21 cellular contexts compared by ENCODE assay signal in the genomic region with DNA sequence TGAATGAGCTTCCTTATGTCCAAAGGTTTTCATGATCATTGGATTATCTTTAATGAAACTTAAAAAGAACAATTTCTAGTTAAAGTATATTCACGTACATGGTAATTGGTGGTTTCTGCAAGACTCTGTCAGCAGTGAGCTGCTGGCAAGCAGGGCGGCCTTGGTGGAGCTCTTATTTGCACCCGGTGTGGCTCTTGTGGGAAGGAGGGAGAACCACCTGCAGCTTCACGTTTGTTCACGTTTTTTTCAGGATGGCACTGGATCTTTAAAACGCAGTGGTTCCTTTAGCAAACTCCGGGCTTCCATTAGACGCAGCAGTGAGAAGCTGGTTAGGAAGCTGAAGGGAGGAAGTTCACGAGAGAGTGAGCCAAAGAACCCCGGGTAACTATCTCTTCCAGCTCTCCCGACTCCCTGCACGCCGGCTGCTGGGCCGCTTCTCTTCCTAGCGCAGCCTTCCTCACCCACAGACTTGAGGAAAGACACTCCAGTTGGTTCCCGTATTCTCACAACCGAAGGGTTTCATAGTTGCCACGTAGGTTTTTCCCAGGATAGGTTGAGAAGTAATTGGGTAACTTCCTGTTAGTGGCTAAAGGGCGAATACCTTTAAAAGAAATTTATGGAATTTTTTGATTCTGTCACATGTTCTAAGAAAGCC. TPM values are rescaled to one million over a fixed set of nuclear protein-coding genes. Genes with fewer than 3 reads are reported as not detected.
DNase-seq lines count a peak whose midpoint lies in the region; ATAC-seq and TF ChIP-seq lines count a peak whose summit lies in the region.
"Had no signal": no experiment of that assay in that cellular context is flagged by ENCODE, and none has a peak within 500 bp of the region (broad histone marks: within the 10 kb centered on the region; RNA-seq: fewer than 3 reads in every experiment).

No MANE protein-coding gene starts in this region.

- no peak overlapping the region for H3K9ac ChIP-seq in mesenchymal stem cell (ENCODE audit: low read length)
- H3K9ac ChIP-seq: KMS-11 had no signal

- peaks cover 33% of the 10 kb centered on the region for H3K79me1 ChIP-seq in mesenchymal stem cell (replicated peaks; ENCODE audit: low read length, poor library complexity, severe bottlenecking)

- no peak for TF ChIP-seq CTCF in choroid plexus epithelial cell (conservative IDR thresholded peaks at IDR 0.05; ENCODE audit: low read depth, low read length)

- intact Hi-C loops in right cardiac atrium (cut with DNase I) (no loop called here), left ventricle myocardium superior (cut with micrococcal nuclease) (no loop called here), aorta (cut with DNase I) (no loop called here)

- H4K91ac ChIP-seq in mesenchymal stem cell (ENCODE audit: low read length) = no peak overlapping the region

- no peak overlapping the region for H2AK5ac ChIP-seq in mesenchymal stem cell (ENCODE audit: low read length, severe bottlenecking)

- no peak for DNase-seq in right cardiac atrium
- no peak for DNase-seq in left ventricle myocardium superior
- peak; percentile 87 for DNase-seq in choroid plexus epithelial cell (ENCODE audit: low read depth)
- DNase-seq in mesenchymal stem cell = peak; percentile 32
- peak; percentile 9 to 30 for DNase-seq in aorta
- DNase-seq in ACHN = no peak
- no peak for DNase-seq in cerebellum (ENCODE audit: low spot score)
- DNase-seq: activated CD4-positive, alpha-beta T cell treated with anti-CD3 and anti-CD28 coated beads for 4 hours; GF-D8; MV-4-11; NCI-H187; NCI-H2227 treated with DMSO at 0.1 percent for 48 hours; NCI-H82; retina; SIG-M5; stimulated activated CD4-positive, alpha-beta T cell treated with anti-CD3 and anti-CD28 coated beads, Interleukin-15, amount 100 ng/mL, for 24 hours; T-helper 1 cell had no signal

- no peak overlapping the region for H3K4ac ChIP-seq in mesenchymal stem cell (ENCODE audit: low read depth in 1 of 2, low read length in 2 of 2)

- no peak overlapping the region for H2BK15ac ChIP-seq in mesenchymal stem cell (ENCODE audit: low read depth, poor library complexity, severe bottlenecking)

- WGBS in right cardiac atrium = 51% methylated on average over 19 of the region's 19 CpGs
- 91% methylated on average over 19 of the region's 19 CpGs for WGBS in mesenchymal stem cell
- WGBS in aorta, 2 donors = 57 to 61% methylated on average over 19 of the region's 19 CpGs

- H3K27me3 ChIP-seq in right cardiac atrium (ENCODE audit: control insufficient read depth, insufficient read depth) = no peaks in the 10 kb centered on the region
- H3K27me3 ChIP-seq in mesenchymal stem cell (ENCODE audit: control insufficient read depth in 1 of 2, insufficient read depth in 1 of 2, low read length in 2 of 2) = no peaks in the 10 kb centered on the region
- H3K27me3 ChIP-seq in aorta (ENCODE audit: control insufficient read depth in 1 of 2, insufficient read depth in 2 of 2, low read length in 1 of 2) = no peaks in the 10 kb centered on the region
- H3K27me3 ChIP-seq: cardiac muscle cell, suprapubic skin had no signal

- H2BK120ac ChIP-seq in mesenchymal stem cell (ENCODE audit: low read depth, low read length) = no peak overlapping the region

- no peak overlapping the region for H3K4me2 ChIP-seq in mesenchymal stem cell (ENCODE audit: low read length, poor library complexity, severe bottlenecking)
- H3K4me2 ChIP-seq: KMS-11 had no signal

- no peak overlapping the region for H3K14ac ChIP-seq in mesenchymal stem cell (ENCODE audit: low read length in 2 of 2)

- H2BK5ac ChIP-seq in mesenchymal stem cell (ENCODE audit: low read depth, low read length, poor library complexity, severe bottlenecking) = no peak overlapping the region

- H3K9me3 ChIP-seq in right cardiac atrium (ENCODE audit: control insufficient read depth, low read length) = no peaks in the 10 kb centered on the region
- H3K9me3 ChIP-seq in mesenchymal stem cell (ENCODE audit: control insufficient read depth, low read length) = no peaks in the 10 kb centered on the region
- H3K9me3 ChIP-seq in aorta (ENCODE audit: control insufficient read depth, low read length) = no peaks in the 10 kb centered on the region
- H3K9me3 ChIP-seq: suprapubic skin had no signal

- H3K36me3 ChIP-seq in mesenchymal stem cell (ENCODE audit: control insufficient read depth in 1 of 2, insufficient read depth in 2 of 2, low read depth in 1 of 2, low read length in 2 of 2) (peaks cover 67 to 89% of the 10 kb centered on the region in 2 experiments), aorta (ENCODE audit: control insufficient read depth in 1 of 2, insufficient read depth in 2 of 2, low read length in 1 of 2) (peaks cover 0 to 7% of the 10 kb centered on the region in 2 donors)

- H3K27ac ChIP-seq in right cardiac atrium (ENCODE audit: low read length) (peak overlapping the region; percentile 45), mesenchymal stem cell (ENCODE audit: low read length, poor library complexity, severe bottlenecking) (no peak overlapping the region), aorta (ENCODE audit: low read depth in 1 of 2, low read length in 2 of 2) (peak overlapping the region in 1 of 2 donors; percentile 22)
- H3K27ac ChIP-seq: cardiac muscle cell, KMS-11, suprapubic skin had no signal

- ATAC-seq in right cardiac atrium = peak in 1 of 2 donors; percentile 14
- no peak for ATAC-seq in left ventricle myocardium superior
- no peak for ATAC-seq in aorta (ENCODE audit: low FRiP score)
- no peak for ATAC-seq in HG02588 (IDR thresholded peaks at IDR 0.05; ENCODE audit: unreplicated experiment)

- H4K8ac ChIP-seq in mesenchymal stem cell (ENCODE audit: low read length) = no peak overlapping the region

- H3K18ac ChIP-seq in mesenchymal stem cell (ENCODE audit: low read depth in 1 of 2, low read length in 2 of 2) = no peak overlapping the region

- no peak overlapping the region for H2AFZ ChIP-seq in mesenchymal stem cell (ENCODE audit: low read depth, low read length)

- no peak overlapping the region for H2BK12ac ChIP-seq in mesenchymal stem cell (ENCODE audit: low read length in 2 of 2)

- H3K23ac ChIP-seq in mesenchymal stem cell (ENCODE audit: low read length in 2 of 2) = no peak overlapping the region

- in situ Hi-C loops in ACHN (cut with HindIII; ENCODE audit: low pct_ligation_motif_present, low pct_unique_long_range_greater_than_20kb, low sequenced_read_pairs) = no loop called here

- peaks cover 3% of the 10 kb centered on the region for H3K4me1 ChIP-seq in right cardiac atrium (ENCODE audit: control insufficient read depth, insufficient read depth, low read length)
- H3K4me1 ChIP-seq in mesenchymal stem cell (ENCODE audit: control insufficient read depth, insufficient read depth, low read depth, low read length) = peaks cover 6% of the 10 kb centered on the region
- no peaks in the 10 kb centered on the region for H3K4me1 ChIP-seq in aorta (ENCODE audit: control insufficient read depth in 1 of 2, insufficient read depth in 2 of 2, low read length in 2 of 2)

- H3K4me3 ChIP-seq in right cardiac atrium (ENCODE audit: low read length) (no peak overlapping the region), choroid plexus epithelial cell (ENCODE audit: low read depth, low read length) (no peak overlapping the region), mesenchymal stem cell (ENCODE audit: insufficient read depth in 1 of 2, low read depth in 1 of 2, low read length in 2 of 2) (no peak overlapping the region), aorta (ENCODE audit: low read length in 2 of 2) (no peak overlapping the region)
- H3K4me3 ChIP-seq: cardiac muscle cell, suprapubic skin had no signal

RNA-seq across cellular contexts. Expression of gene XRCC3, which starts 28.3 kb away (rescaled TPM):
- total RNA-seq in right cardiac atrium (1 to 10 TPM; 2.1 to 5.6 (median 2.4) TPM), left ventricle myocardium superior (2.7 TPM), aorta (1 to 10 TPM; 5.2 to 5.3 TPM), cerebellum (10.3 TPM)
- polyA plus RNA-seq in right cardiac atrium (2.2 TPM), aorta (1 to 10 TPM; 1.0 to 8.6 TPM)
- 4.5 TPM for polyA plus RNA-seq in mesenchymal stem cell (2013, experiment 1 of 2)
- 4.2 TPM for polyA plus RNA-seq in mesenchymal stem cell (2013, experiment 2 of 2)

RNA-seq across cellular contexts. Expression of gene ZFYVE21, which starts 28.7 kb away (rescaled TPM):
- 10 to 100 TPM; 42.0 to 61.0 (median 52.4) TPM for total RNA-seq in right cardiac atrium
- polyA plus RNA-seq in right cardiac atrium = 66.8 TPM
- total RNA-seq in left ventricle myocardium superior = 53.1 TPM
- 44.0 TPM for polyA plus RNA-seq in mesenchymal stem cell (2013, experiment 1 of 2)
- 43.8 TPM for polyA plus RNA-seq in mesenchymal stem cell (2013, experiment 2 of 2)
- 10 to 100 TPM; 69.0 to 74.8 TPM for total RNA-seq in aorta
- polyA plus RNA-seq in aorta = 100 to 1,000 TPM; 100 to 110 TPM
- total RNA-seq in cerebellum = 44.4 TPM

RNA-seq across cellular contexts. Expression of gene KLC1, which starts 57.9 kb away (rescaled TPM):
- 100 to 1,000 TPM; 110 to 137 (median 129) TPM for total RNA-seq in right cardiac atrium
- 112 TPM for polyA plus RNA-seq in right cardiac atrium
- total RNA-seq in left ventricle myocardium superior = 146 TPM
- 83.2 TPM for polyA plus RNA-seq in mesenchymal stem cell (2013, experiment 1 of 2)
- 80.5 TPM for polyA plus RNA-seq in mesenchymal stem cell (2013, experiment 2 of 2)
- 100 to 1,000 TPM; 254 to 315 TPM for total RNA-seq in aorta
- polyA plus RNA-seq in aorta = 100 to 1,000 TPM in 1 of 2 donors, 10 to 100 TPM in 1; 71.7 to 190 TPM
- 338 TPM for total RNA-seq in cerebellum

Comparison
In these comparisons a context has a peak if more than half of its experiments do, and no peak if none do; other contexts are left out.
1. DNase-seq: peak in choroid plexus epithelial cell (single experiment), mesenchymal stem cell (single experiment) and aorta (2 of 2); none in right cardiac atrium (0 of 3), left ventricle myocardium superior (single experiment), ACHN (single experiment) and cerebellum (single experiment).